Comparison of ENCODE assay signal across 1 cellular context in genomic region chr19:48053856-48054255, GRCh38.
TF ChIP-seq lines count a peak whose summit lies in the region.

No MANE protein-coding gene starts in this region.

TF ChIP-seq in H1, 55 proteins besides CTCF, POLR2A, EP300 and RAD21:
- TF ChIP-seq POU5F1 (IDR thresholded peaks at IDR 0.05; ENCODE audit: low read depth, low read length) (no peak), SIN3A (conservative IDR thresholded peaks at IDR 0.05 in 1 of 2, IDR thresholded peaks at IDR 0.05 in 1 of 2; ENCODE audit: low read depth in 1 of 2, low read length in 2 of 2) (no peak), FOSL1 (IDR thresholded peaks at IDR 0.05; ENCODE audit: insufficient read depth, low read depth, low read length) (no peak), SUZ12 (IDR thresholded peaks at IDR 0.05; ENCODE audit: low read length) (no peak), RXRA (IDR thresholded peaks at IDR 0.05; ENCODE audit: insufficient read depth, low read depth, low read length) (no peak), ASH2L (IDR thresholded peaks at IDR 0.05; ENCODE audit: low read length) (no peak), MAX (IDR thresholded peaks at IDR 0.05) (no peak), SRF (IDR thresholded peaks at IDR 0.05; ENCODE audit: low read depth, low read length) (no peak), MAFK (IDR thresholded peaks at IDR 0.05; ENCODE audit: low read depth, low read length) (no peak), JUND (IDR thresholded peaks at IDR 0.05; ENCODE audit: low read length) (no peak), SIRT6 (IDR thresholded peaks at IDR 0.05; ENCODE audit: low read length) (no peak)
TF ChIP-seq in H1: peak in this region for 0.
